24 cellular contexts compared by ENCODE assay signal in the genomic region with DNA sequence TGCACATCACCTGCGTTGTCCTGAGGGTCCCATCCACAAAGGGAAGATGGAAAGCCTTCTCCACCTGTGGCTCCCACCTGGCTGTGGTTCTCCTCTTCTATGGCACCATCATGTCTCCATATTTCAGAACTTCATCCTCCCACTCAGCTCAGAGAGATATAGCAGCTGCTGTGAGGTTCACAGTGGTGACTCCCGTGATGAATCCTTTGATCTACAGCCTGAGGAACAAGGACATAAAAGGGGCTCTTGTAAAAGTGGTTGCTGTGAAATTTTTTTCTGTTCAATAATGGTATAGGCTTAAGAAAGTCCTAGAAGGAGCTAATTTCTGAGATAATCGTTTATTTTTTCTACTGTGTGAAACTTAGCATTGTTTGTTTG. TPM values are rescaled to one million over a fixed set of nuclear protein-coding genes. Genes with fewer than 3 reads are reported as not detected.
DNase-seq lines count a peak whose midpoint lies in the region; ATAC-seq and TF ChIP-seq lines count a peak whose summit lies in the region.
"Had no signal": no experiment of that assay in that cellular context is flagged by ENCODE, and none has a peak within 500 bp of the region (broad histone marks: within the 10 kb centered on the region; RNA-seq: fewer than 3 reads in every experiment).

No MANE protein-coding gene starts in this region.

- peaks cover 32% of the 10 kb centered on the region for H3K4me1 Mint-ChIP-seq in T-helper 1 cell treated with Interleukin-12 subunit alpha and Interleukin-12 subunit beta and Interleukin-4 antibody, amounts not matched to agents 30 μg/mL and 1 μg/mL, for 36 hours (ENCODE audit: low read depth)
- peaks cover 39% of the 10 kb centered on the region for H3K4me1 Mint-ChIP-seq in CD4-positive, alpha-beta T cell (ENCODE audit: low read depth)
- H3K4me1 Mint-ChIP-seq in activated CD8-positive, alpha-beta T cell treated with anti-CD3 and anti-CD28 coated beads for 36 hours (ENCODE audit: low read depth), result peaks cover 35% of the 10 kb centered on the region
- H3K4me1 Mint-ChIP-seq in naive B cell, result peaks cover 18 to 27% (median 18%) of the 10 kb centered on the region in 3 donors

- no peak for TF ChIP-seq POLR2A in thyroid gland (IDR thresholded peaks at IDR 0.05)

- ATAC-seq in CD4-positive, alpha-beta T cell (ENCODE audit: poor library complexity), result peak; percentile 27
- ATAC-seq in activated CD8-positive, alpha-beta T cell treated with anti-CD3 and anti-CD28 coated beads for 36 hours, result peak; percentile 23
- ATAC-seq in naive B cell (ENCODE audit: low read depth in 2 of 2) (no peak), HG03095 (IDR thresholded peaks at IDR 0.05; ENCODE audit: unreplicated experiment) (no peak), GM21737 (IDR thresholded peaks at IDR 0.05; ENCODE audit: unreplicated experiment) (no peak)

- peaks cover 12% of the 10 kb centered on the region for H3K9me3 ChIP-seq in CD4-positive, alpha-beta T cell (ENCODE audit: control insufficient read depth, low read length)
- H3K9me3 ChIP-seq in thyroid gland, result no peaks in the 10 kb centered on the region
- H3K9me3 ChIP-seq: HAP-1 had no signal

- no peaks in the 10 kb centered on the region for H3K36me3 ChIP-seq in thyroid gland
- H3K36me3 ChIP-seq: HAP-1 had no signal

- no peaks in the 10 kb centered on the region for H3K4me1 ChIP-seq in thyroid gland
- H3K4me1 ChIP-seq: HAP-1 had no signal

- H3K36me3 Mint-ChIP-seq in T-helper 1 cell treated with Interleukin-12 subunit alpha and Interleukin-12 subunit beta and Interleukin-4 antibody, amounts not matched to agents 30 μg/mL and 1 μg/mL, for 36 hours (ENCODE audit: low read depth), result peaks cover 43% of the 10 kb centered on the region
- peaks cover 36% of the 10 kb centered on the region for H3K36me3 Mint-ChIP-seq in CD4-positive, alpha-beta T cell (ENCODE audit: low read depth)
- peaks cover 36% of the 10 kb centered on the region for H3K36me3 Mint-ChIP-seq in activated CD8-positive, alpha-beta T cell treated with anti-CD3 and anti-CD28 coated beads for 36 hours (ENCODE audit: low read depth)
- peaks cover 4 to 34% of the 10 kb centered on the region in 2 donors for H3K36me3 Mint-ChIP-seq in naive B cell

- POLR2A ChIA-PET in CD4-positive, alpha-beta T cell (lab: Charles Lee), result interaction anchor here (0.9 to 2.7 kb wide), 13 partner anchors 10 to 66 kb away, joined by 3 to 22 read pairs (median 7); partner anchors contain the start of genes OR1F1 and ZNF200
- POLR2A ChIA-PET in activated CD8-positive, alpha-beta T cell treated with anti-CD3 and anti-CD28 coated beads for 36 hours (lab: Charles Lee), result interaction anchor here (0.9 to 2.0 kb wide), 5 partner anchors 19 to 187 kb away, joined by 3 to 10 read pairs (median 5); partner anchors contain the start of gene ZNF200

- peaks cover 67% of the 10 kb centered on the region for H3K9me3 Mint-ChIP-seq in T-helper 1 cell treated with Interleukin-12 subunit alpha and Interleukin-12 subunit beta and Interleukin-4 antibody, amounts not matched to agents 30 μg/mL and 1 μg/mL, for 36 hours
- H3K9me3 Mint-ChIP-seq in CD4-positive, alpha-beta T cell, result peaks cover 7% of the 10 kb centered on the region
- H3K9me3 Mint-ChIP-seq in activated CD8-positive, alpha-beta T cell treated with anti-CD3 and anti-CD28 coated beads for 36 hours, result peaks cover 32% of the 10 kb centered on the region
- H3K9me3 Mint-ChIP-seq in naive B cell, result peaks cover 9 to 52% (median 31%) of the 10 kb centered on the region in 7 donors

- peak overlapping the region; percentile 79 for H3K27ac ChIP-seq in CD4-positive, alpha-beta T cell (ENCODE audit: low read depth, low read length)
- no peak overlapping the region for H3K27ac ChIP-seq in thyroid gland
- H3K27ac ChIP-seq: 22Rv1, hepatocyte had no signal

- DNase-seq in T-helper 1 cell (no peak), naive B cell (no peak), thyroid gland (no peak)
- DNase-seq in CD4-positive, alpha-beta T cell, result peak in 1 of 10 experiments; percentile 12
- peak; percentile 38 for DNase-seq in activated CD8-positive, alpha-beta T cell treated with anti-CD3 and anti-CD28 coated beads for 36 hours
- DNase-seq: amygdala, dermis blood vessel endothelial cell, Karpas-422, mucosa of descending colon, NCI-H1092, NCI-H2081 treated with DMSO at 0.1 percent for 48 hours, nucleus accumbens had no signal

- H3K27me3 Mint-ChIP-seq in T-helper 1 cell treated with Interleukin-12 subunit alpha and Interleukin-12 subunit beta and Interleukin-4 antibody, amounts not matched to agents 30 μg/mL and 1 μg/mL, for 36 hours (ENCODE audit: low read depth), result no peaks in the 10 kb centered on the region
- no peaks in the 10 kb centered on the region for H3K27me3 Mint-ChIP-seq in CD4-positive, alpha-beta T cell
- H3K27me3 Mint-ChIP-seq in activated CD8-positive, alpha-beta T cell treated with anti-CD3 and anti-CD28 coated beads for 36 hours, result no peaks in the 10 kb centered on the region
- peaks cover 3 to 27% (median 23%) of the 10 kb centered on the region in 3 donors for H3K27me3 Mint-ChIP-seq in naive B cell

- H3K27ac Mint-ChIP-seq in T-helper 1 cell treated with Interleukin-12 subunit alpha and Interleukin-12 subunit beta and Interleukin-4 antibody, amounts not matched to agents 30 μg/mL and 1 μg/mL, for 36 hours, result peak overlapping the region; percentile 95
- peak overlapping the region; percentile 96 for H3K27ac Mint-ChIP-seq in CD4-positive, alpha-beta T cell
- peak overlapping the region; percentile 98 for H3K27ac Mint-ChIP-seq in activated CD8-positive, alpha-beta T cell treated with anti-CD3 and anti-CD28 coated beads for 36 hours
- peak overlapping the region in 1 of 6 donors; percentile 2 for H3K27ac Mint-ChIP-seq in naive B cell

- peak overlapping the region; percentile 54 for H3K4me3 Mint-ChIP-seq in T-helper 1 cell treated with Interleukin-12 subunit alpha and Interleukin-12 subunit beta and Interleukin-4 antibody, amounts not matched to agents 30 μg/mL and 1 μg/mL, for 36 hours
- H3K4me3 Mint-ChIP-seq in CD4-positive, alpha-beta T cell, result peak overlapping the region; percentile 71
- peak overlapping the region; percentile 34 for H3K4me3 Mint-ChIP-seq in activated CD8-positive, alpha-beta T cell treated with anti-CD3 and anti-CD28 coated beads for 36 hours
- H3K4me3 Mint-ChIP-seq in naive B cell, result peak overlapping the region in 5 of 8 donors; percentile 16 to 81 (median 58)

- no peak for TF ChIP-seq CTCF in CD4-positive, alpha-beta T cell (IDR thresholded peaks at IDR 0.05)
- TF ChIP-seq CTCF in activated CD8-positive, alpha-beta T cell treated with anti-CD3 and anti-CD28 coated beads for 36 hours (IDR thresholded peaks at IDR 0.05), result no peak
- TF ChIP-seq CTCF in thyroid gland (IDR thresholded peaks at IDR 0.05), result no peak

- H3K27me3 ChIP-seq in CD4-positive, alpha-beta T cell (ENCODE audit: control insufficient read depth, insufficient read depth, low read length), result no peaks in the 10 kb centered on the region
- H3K27me3 ChIP-seq in thyroid gland, result no peaks in the 10 kb centered on the region
- H3K27me3 ChIP-seq: hepatocyte had no signal

- CTCF ChIA-PET in CD4-positive, alpha-beta T cell (lab: Charles Lee), result no interaction called here
- CTCF ChIA-PET in activated CD8-positive, alpha-beta T cell treated with anti-CD3 and anti-CD28 coated beads for 36 hours (lab: Charles Lee), result interaction anchor here (1.1 to 1.7 kb wide), 2 partner anchors 9 to 185 kb away, joined by 4 read pairs; no protein-coding TSS in a partner anchor

- WGBS in thyroid gland, 2 donors, result 53 to 56% methylated on average over 3 of the region's 3 CpGs

- no peak overlapping the region for H3K4me3 ChIP-seq in thyroid gland (replicated peaks in 1 of 3)
- H3K4me3 ChIP-seq: HAP-1, hepatocyte, mucosa of descending colon had no signal

- intact Hi-C loops in CD4-positive, alpha-beta T cell (cut with DNase I, micrococcal nuclease), result loop anchor here in 1 of 2 experiments (5.0 kb wide), 3 partner anchors 44 to 66 kb away; partner anchors contain the start of gene ZNF263
- intact Hi-C loops in activated CD8-positive, alpha-beta T cell treated with anti-CD3 and anti-CD28 coated beads for 36 hours (cut with micrococcal nuclease), result no loop called here
- intact Hi-C loops in thyroid gland (cut with DNase I), result no loop called here

RNA-seq across cellular contexts. Expression of gene ZNF200, which starts 18.7 kb away (rescaled TPM):
- total RNA-seq in CD4-positive, alpha-beta T cell, result 1 to 10 TPM; 7.0 to 7.2 TPM
- 1 to 10 TPM; 8.7 to 9.6 TPM for total RNA-seq in activated CD8-positive, alpha-beta T cell treated with anti-CD3 and anti-CD28 coated beads for 36 hours
- 10 to 100 TPM in 4 of 6 donors, 1 to 10 TPM in 2; 5.4 to 13.8 (median 11.0) TPM for polyA plus RNA-seq in naive B cell (ENCODE audit: low read depth in 6 of 6)
- total RNA-seq in thyroid gland, result 10 to 100 TPM in 2 of 4 donors, 1 to 10 TPM in 2; 6.4 to 10.8 (median 9.4) TPM

RNA-seq across cellular contexts. Expression of gene OR1F1, which starts 28.2 kb away (rescaled TPM):
- not detected for total RNA-seq in CD4-positive, alpha-beta T cell
- total RNA-seq in activated CD8-positive, alpha-beta T cell treated with anti-CD3 and anti-CD28 coated beads for 36 hours, result not detected
- not detected for polyA plus RNA-seq in naive B cell (ENCODE audit: low read depth in 6 of 6)
- not detected for total RNA-seq in thyroid gland
- total RNA-seq: dermis blood vessel endothelial cell, hepatocyte, HT1080, lower leg skin, mucosa of descending colon, renal cortical epithelial cell, subcutaneous adipose tissue, urinary bladder had no signal
- polyA plus RNA-seq: hepatocyte, urinary bladder had no signal

RNA-seq across cellular contexts. Expression of gene MEFV, which starts 40.2 kb away (rescaled TPM):
- total RNA-seq in CD4-positive, alpha-beta T cell, result under 1 TPM; 0.60 to 0.73 TPM
- total RNA-seq in activated CD8-positive, alpha-beta T cell treated with anti-CD3 and anti-CD28 coated beads for 36 hours, result not detected
- polyA plus RNA-seq in naive B cell (ENCODE audit: low read depth in 6 of 6), result under 1 TPM in 1 of 6 donors, not detected in 5; 0.25 TPM
- 1 to 10 TPM in 1 of 4 donors, under 1 TPM in 3; 0.22 to 2.2 (median 0.54) TPM for total RNA-seq in thyroid gland
- total RNA-seq: HT1080, NCI-H460 had no signal
- polyA plus RNA-seq: hepatocyte had no signal

Comparison
In these comparisons a context has a peak if more than half of its experiments do, and no peak if none do; other contexts are left out.
1. ATAC-seq: peak in CD4-positive, alpha-beta T cell (single experiment) and activated CD8-positive, alpha-beta T cell treated with anti-CD3 and anti-CD28 coated beads for 36 hours (single experiment); none in naive B cell (0 of 2), HG03095 (single experiment) and GM21737 (single experiment).
2. Peak in every context shown above with its lines, with median percentiles within 50 percentile points of each other: H3K4me3 Mint-ChIP-seq.